ENCODE assay signal across 24 cellular contexts in genomic region chr12:65817866-65818265, GRCh38. TPM values are rescaled to one million over a fixed set of nuclear protein-coding genes. Genes with fewer than 3 reads are reported as not detected.
"Had no signal": no experiment of that assay in that cellular context is flagged by ENCODE, and none has a peak within 500 bp of the region (broad histone marks: within the 10 kb centered on the region; RNA-seq: fewer than 3 reads in every experiment).

No MANE protein-coding gene starts in this region.

- H3K4me1 ChIP-seq: prostate gland, upper lobe of right lung had no signal

- H3K36me3 ChIP-seq: brain microvascular endothelial cell, esophagus muscularis mucosa, gastroesophageal sphincter, lower lobe of right lung, neutrophil, ovary, prostate gland, thoracic aorta, upper lobe of right lung had no signal

- H3K4me3 ChIP-seq: esophagus muscularis mucosa, gastroesophageal sphincter, lower lobe of right lung, ovary, prostate gland, thoracic aorta, upper lobe of right lung had no signal

- H3K27me3 ChIP-seq: brain microvascular endothelial cell, ovary had no signal

- H3K9me3 ChIP-seq: lower lobe of right lung, neutrophil, ovary, prostate gland, thoracic aorta, upper lobe of right lung had no signal

- H3K27ac ChIP-seq: brain microvascular endothelial cell, esophagus muscularis mucosa, gastroesophageal sphincter, lower lobe of right lung, neutrophil, ovary, prostate gland, thoracic aorta, upper lobe of right lung had no signal

- ATAC-seq: activated naive CD4-positive, alpha-beta T cell treated with anti-CD3 and anti-CD28 coated beads, Interleukin-2, amount 50 U/mL, for 72 hours; gastroesophageal sphincter; left lobe of liver; lower lobe of right lung; natural killer cell; T-cell; upper lobe of right lung had no signal

- DNase-seq: activated CD4-positive, alpha-beta T cell treated with anti-CD3 and anti-CD28 coated beads for 1 hour; activated gamma-delta T cell treated with Interleukin-2 at 50 U/mL for 16 hours; activated T-cell treated with anti-CD3 and anti-CD28 coated beads, Interleukin-2, amount 50 U/mL, for 1 hour; aorta; brain microvascular endothelial cell; central memory CD4-positive, alpha-beta T cell; dermis blood vessel endothelial cell; effector CD8-positive, alpha-beta T cell; head of caudate nucleus; kidney; lower lobe of right lung; natural killer cell; ovary; stimulated activated CD4-positive, alpha-beta T cell treated with anti-CD3 and anti-CD28 coated beads, Interleukin-4, amount 100 ng/mL, for 24 hours; stimulated activated naive CD4-positive, alpha-beta T cell treated with Interleukin-2 at 50 U/mL for 16 hours; T-cell; upper lobe of right lung had no signal

RNA-seq across cellular contexts. Expression of gene HMGA2, which starts 6.4 kb away (rescaled TPM):
- total RNA-seq: lower lobe of right lung, upper lobe of right lung had no signal
